In the genomic region with DNA sequence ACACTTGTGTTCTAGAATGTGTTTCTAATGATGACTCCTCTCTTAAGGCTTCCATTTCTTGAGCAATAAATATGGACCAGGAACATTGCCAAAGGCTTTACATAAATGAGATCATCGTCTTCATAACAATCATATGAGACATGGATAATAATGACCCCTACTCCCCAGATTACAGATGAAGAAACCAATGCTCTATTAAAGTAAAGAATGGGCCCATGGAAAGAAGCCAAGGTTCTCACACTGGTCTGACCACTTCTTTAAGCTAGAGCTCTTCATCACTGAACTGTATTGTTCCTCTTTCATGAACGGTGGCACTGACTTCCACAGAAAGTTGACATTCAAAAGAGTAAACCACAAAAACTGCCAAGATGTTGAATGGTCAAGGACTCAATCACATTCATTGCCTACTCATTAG, we compare ENCODE assay signal across 1 cellular context.
TF ChIP-seq lines count a peak whose summit lies in the region.

No MANE protein-coding gene starts in this region.

TF ChIP-seq in SK-N-SH, 30 proteins besides CTCF, POLR2A, EP300 and RAD21 (continued from another document):
- TF ChIP-seq, protein P1, sequence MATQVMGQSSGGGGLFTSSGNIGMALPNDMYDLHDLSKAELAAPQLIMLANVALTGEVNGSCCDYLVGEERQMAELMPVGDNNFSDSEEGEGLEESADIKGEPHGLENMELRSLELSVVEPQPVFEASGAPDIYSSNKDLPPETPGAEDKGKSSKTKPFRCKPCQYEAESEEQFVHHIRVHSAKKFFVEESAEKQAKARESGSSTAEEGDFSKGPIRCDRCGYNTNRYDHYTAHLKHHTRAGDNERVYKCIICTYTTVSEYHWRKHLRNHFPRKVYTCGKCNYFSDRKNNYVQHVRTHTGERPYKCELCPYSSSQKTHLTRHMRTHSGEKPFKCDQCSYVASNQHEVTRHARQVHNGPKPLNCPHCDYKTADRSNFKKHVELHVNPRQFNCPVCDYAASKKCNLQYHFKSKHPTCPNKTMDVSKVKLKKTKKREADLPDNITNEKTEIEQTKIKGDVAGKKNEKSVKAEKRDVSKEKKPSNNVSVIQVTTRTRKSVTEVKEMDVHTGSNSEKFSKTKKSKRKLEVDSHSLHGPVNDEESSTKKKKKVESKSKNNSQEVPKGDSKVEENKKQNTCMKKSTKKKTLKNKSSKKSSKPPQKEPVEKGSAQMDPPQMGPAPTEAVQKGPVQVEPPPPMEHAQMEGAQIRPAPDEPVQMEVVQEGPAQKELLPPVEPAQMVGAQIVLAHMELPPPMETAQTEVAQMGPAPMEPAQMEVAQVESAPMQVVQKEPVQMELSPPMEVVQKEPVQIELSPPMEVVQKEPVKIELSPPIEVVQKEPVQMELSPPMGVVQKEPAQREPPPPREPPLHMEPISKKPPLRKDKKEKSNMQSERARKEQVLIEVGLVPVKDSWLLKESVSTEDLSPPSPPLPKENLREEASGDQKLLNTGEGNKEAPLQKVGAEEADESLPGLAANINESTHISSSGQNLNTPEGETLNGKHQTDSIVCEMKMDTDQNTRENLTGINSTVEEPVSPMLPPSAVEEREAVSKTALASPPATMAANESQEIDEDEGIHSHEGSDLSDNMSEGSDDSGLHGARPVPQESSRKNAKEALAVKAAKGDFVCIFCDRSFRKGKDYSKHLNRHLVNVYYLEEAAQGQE (IDR thresholded peaks at IDR 0.05; ENCODE audit: low read depth, low read length), result no peak
- TF ChIP-seq CHD2 (IDR thresholded peaks at IDR 0.05; ENCODE audit: low read length, partially characterized antibody), result no peak
- peak; percentile 33; the same call in 1 of the 2 replicates for TF ChIP-seq POLR2AphosphoS5 (IDR thresholded peaks at IDR 0.05; ENCODE audit: low read depth, low read length)
- TF ChIP-seq GABPA (IDR thresholded peaks at IDR 0.05; ENCODE audit: low read depth), result no peak
- no peak for TF ChIP-seq FOXM1 (IDR thresholded peaks at IDR 0.05; ENCODE audit: low read depth)
- TF ChIP-seq, protein P2, sequence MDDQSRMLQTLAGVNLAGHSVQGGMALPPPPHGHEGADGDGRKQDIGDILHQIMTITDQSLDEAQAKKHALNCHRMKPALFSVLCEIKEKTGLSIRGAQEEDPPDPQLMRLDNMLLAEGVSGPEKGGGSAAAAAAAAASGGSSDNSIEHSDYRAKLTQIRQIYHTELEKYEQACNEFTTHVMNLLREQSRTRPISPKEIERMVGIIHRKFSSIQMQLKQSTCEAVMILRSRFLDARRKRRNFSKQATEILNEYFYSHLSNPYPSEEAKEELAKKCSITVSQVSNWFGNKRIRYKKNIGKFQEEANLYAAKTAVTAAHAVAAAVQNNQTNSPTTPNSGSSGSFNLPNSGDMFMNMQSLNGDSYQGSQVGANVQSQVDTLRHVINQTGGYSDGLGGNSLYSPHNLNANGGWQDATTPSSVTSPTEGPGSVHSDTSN (IDR thresholded peaks at IDR 0.05), result peak; percentile 19; the same call in 1 of the 2 replicates
- no peak for TF ChIP-seq MEF2A (IDR thresholded peaks at IDR 0.05; ENCODE audit: borderline replicate concordance, low read depth)
- TF ChIP-seq JUND (IDR thresholded peaks at IDR 0.05), result peak; percentile 50
- TF ChIP-seq, protein P3, sequence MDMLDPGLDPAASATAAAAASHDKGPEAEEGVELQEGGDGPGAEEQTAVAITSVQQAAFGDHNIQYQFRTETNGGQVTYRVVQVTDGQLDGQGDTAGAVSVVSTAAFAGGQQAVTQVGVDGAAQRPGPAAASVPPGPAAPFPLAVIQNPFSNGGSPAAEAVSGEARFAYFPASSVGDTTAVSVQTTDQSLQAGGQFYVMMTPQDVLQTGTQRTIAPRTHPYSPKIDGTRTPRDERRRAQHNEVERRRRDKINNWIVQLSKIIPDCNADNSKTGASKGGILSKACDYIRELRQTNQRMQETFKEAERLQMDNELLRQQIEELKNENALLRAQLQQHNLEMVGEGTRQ (IDR thresholded peaks at IDR 0.05; ENCODE audit: borderline replicate concordance, low read depth, low read length), result no peak
- no peak for TF ChIP-seq YY1 (IDR thresholded peaks at IDR 0.05; ENCODE audit: low read depth)
- TF ChIP-seq FOSL2 (IDR thresholded peaks at IDR 0.05; ENCODE audit: borderline replicate concordance, low read depth), result peak; percentile 11; the same call in 1 of the 2 replicates
- no peak for TF ChIP-seq EZH2phosphoT487 (IDR thresholded peaks at IDR 0.05; ENCODE audit: borderline replicate concordance, low read depth)
- TF ChIP-seq RCOR1 (IDR thresholded peaks at IDR 0.05; ENCODE audit: low read length), result no peak
- TF ChIP-seq RFX5 (IDR thresholded peaks at IDR 0.05; ENCODE audit: low read length), result no peak
- peak; percentile 52; the same call in 1 of the 2 replicates for TF ChIP-seq NFIC (IDR thresholded peaks at IDR 0.05; ENCODE audit: borderline replicate concordance)
- TF ChIP-seq GATA2 (CRISPR knock-in tag; IDR thresholded peaks at IDR 0.05), result no peak
- TF ChIP-seq TEAD4 (IDR thresholded peaks at IDR 0.05; ENCODE audit: borderline replicate concordance, insufficient read depth), result no peak; the same call in 1 of the 2 replicates
- TF ChIP-seq, protein P4, sequence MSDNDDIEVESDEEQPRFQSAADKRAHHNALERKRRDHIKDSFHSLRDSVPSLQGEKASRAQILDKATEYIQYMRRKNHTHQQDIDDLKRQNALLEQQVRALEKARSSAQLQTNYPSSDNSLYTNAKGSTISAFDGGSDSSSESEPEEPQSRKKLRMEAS (IDR thresholded peaks at IDR 0.05; ENCODE audit: low read depth), result no peak
- no peak for TF ChIP-seq SMC3 (IDR thresholded peaks at IDR 0.05; ENCODE audit: low read depth, low read length)
- no peak for TF ChIP-seq RXRA (IDR thresholded peaks at IDR 0.05; ENCODE audit: borderline replicate concordance, low read depth)
- no peak for TF ChIP-seq NRF1 (IDR thresholded peaks at IDR 0.05; ENCODE audit: low read depth, low read length)
- TF ChIP-seq TCF12 (IDR thresholded peaks at IDR 0.05), result peak; percentile 59
